22 cellular contexts compared by ENCODE assay signal in the genomic region with DNA sequence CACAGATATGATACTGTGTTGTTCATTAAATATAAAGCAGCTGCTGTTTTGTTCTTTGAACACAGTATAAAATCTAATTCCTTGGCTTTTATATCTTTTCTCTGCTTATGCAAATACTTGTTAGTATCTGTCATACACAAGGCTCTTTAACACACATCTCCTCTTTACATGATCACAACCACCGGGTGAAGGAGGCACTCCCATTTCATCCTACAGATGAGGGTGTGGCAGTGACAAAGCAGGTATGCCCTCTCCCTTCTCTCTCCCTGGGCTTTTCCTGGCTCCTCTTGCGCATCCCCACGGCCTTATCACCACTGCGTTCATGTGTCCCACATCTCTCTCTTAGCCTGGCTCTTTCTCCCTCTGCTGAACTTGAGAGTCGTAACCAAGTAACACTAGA. TPM values are rescaled to one million over a fixed set of nuclear protein-coding genes. Genes with fewer than 3 reads are reported as not detected.
DNase-seq lines count a peak whose midpoint lies in the region; ATAC-seq, FAIRE-seq and TF ChIP-seq lines count a peak whose summit lies in the region.
"Had no signal": no experiment of that assay in that cellular context is flagged by ENCODE, and none has a peak within 500 bp of the region (broad histone marks: within the 10 kb centered on the region; RNA-seq: fewer than 3 reads in every experiment).

No MANE protein-coding gene starts in this region.

- H4K20me1 ChIP-seq in HepG2 (ENCODE audit: insufficient read depth, low read length), result no peaks in the 10 kb centered on the region
- no peaks in the 10 kb centered on the region for H4K20me1 ChIP-seq in K562 (replicated peaks; ENCODE audit: control insufficient read depth, insufficient read depth, low read length)
- H4K20me1 ChIP-seq in fibroblast of lung (ENCODE audit: control insufficient read depth, extremely low read depth, insufficient read depth, low read length), result no peaks in the 10 kb centered on the region
- no peaks in the 10 kb centered on the region for H4K20me1 ChIP-seq in smooth muscle cell (ENCODE audit: low read depth)

- TF ChIP-seq CTCF in HepG2 (CRISPR knock-in tag; IDR thresholded peaks at IDR 0.05), result no peak
- TF ChIP-seq CTCF in right lobe of liver (IDR thresholded peaks at IDR 0.05), result no peak
- TF ChIP-seq CTCF in K562 (IDR thresholded peaks at IDR 0.05 in 2 of 3, conservative IDR thresholded peaks at IDR 0.05 in 1 of 3; ENCODE audit: insufficient read depth in 2 of 3, low read depth in 1 of 3, low read length in 3 of 3), result no peak
- TF ChIP-seq CTCF in fibroblast of lung (conservative IDR thresholded peaks at IDR 0.05 in 1 of 2, IDR thresholded peaks at IDR 0.05 in 1 of 2; ENCODE audit: low read depth in 1 of 2, low read length in 2 of 2), result no peak
- TF ChIP-seq CTCF in smooth muscle cell (IDR thresholded peaks at IDR 0.05; ENCODE audit: borderline replicate concordance, insufficient read depth, poor library complexity, severe bottlenecking), result no peak

- no peaks in the 10 kb centered on the region for H3K9me1 ChIP-seq in K562 (ENCODE audit: control insufficient read depth, insufficient read depth, low read length)

- FAIRE-seq in HepG2 (lab: Jason Lieb, UNC), result no peak
- FAIRE-seq in K562 (lab: Jason Lieb, UNC), result no peak
- FAIRE-seq in small intestine (lab: Jason Lieb, UNC), result no peak
- FAIRE-seq: A204.1, GM19239 had no signal

- peaks cover 54% of the 10 kb centered on the region for H3K4me1 ChIP-seq in HepG2 (ENCODE audit: insufficient read depth, low read length)
- H3K4me1 ChIP-seq in right lobe of liver, result no peaks in the 10 kb centered on the region
- H3K4me1 ChIP-seq in K562 (replicated peaks in 1 of 2; ENCODE audit: control insufficient read depth in 2 of 2, insufficient read depth in 2 of 2, low read length in 2 of 2), result no peaks in the 10 kb centered on the region
- peaks cover 3% of the 10 kb centered on the region for H3K4me1 ChIP-seq in fibroblast of lung (ENCODE audit: control insufficient read depth, extremely low read depth, insufficient read depth, low read length)
- H3K4me1 ChIP-seq in smooth muscle cell (ENCODE audit: low read depth), result peaks cover 3% of the 10 kb centered on the region
- no peaks in the 10 kb centered on the region for H3K4me1 ChIP-seq in small intestine (ENCODE audit: control insufficient read depth in 2 of 2, insufficient read depth in 1 of 2, low read depth in 1 of 2, low read length in 1 of 2)

- 45% methylated on average over 5 of the region's 5 CpGs for WGBS in HepG2 (ENCODE audit: low lambda C conversion rate)
- WGBS in right lobe of liver (ENCODE audit: insufficient coverage, low coverage, low lambda C conversion rate, missing lambda C conversion rate), result 69% methylated on average over 5 of the region's 5 CpGs
- 5% methylated on average over 5 of the region's 5 CpGs for WGBS in K562 (ENCODE audit: insufficient coverage, low coverage, missing lambda C conversion rate)
- WGBS in smooth muscle cell (ENCODE audit: low lambda C conversion rate), result 61% methylated on average over 5 of the region's 5 CpGs
- WGBS in small intestine, 3 donors, result 42 to 62% (median 43%) methylated on average over 5 of the region's 5 CpGs

- no peak for TF ChIP-seq RAD21 in HepG2 (CRISPR knock-in tag; IDR thresholded peaks at IDR 0.05)
- TF ChIP-seq RAD21 in K562 (CRISPR knock-in tag; conservative IDR thresholded peaks at IDR 0.05 in 1 of 2, IDR thresholded peaks at IDR 0.05 in 1 of 2), result no peak

- intact Hi-C loops in HepG2 (cut with micrococcal nuclease; ENCODE audit: unreplicated experiment) (no loop called here), right lobe of liver (cut with DNase I) (no loop called here), K562 (cut with micrococcal nuclease) (no loop called here)

- no peak for TF ChIP-seq EP300 in HepG2 (IDR thresholded peaks at IDR 0.05; ENCODE audit: low read depth in 2 of 2, low read length in 2 of 2)
- no peak for TF ChIP-seq EP300 in HepG2 (CRISPR knock-in tag; IDR thresholded peaks at IDR 0.05; ENCODE audit: borderline replicate concordance)
- TF ChIP-seq EP300 in K562 (IDR thresholded peaks at IDR 0.05; ENCODE audit: low read length), result no peak

- H3K27me3 ChIP-seq in HepG2 (ENCODE audit: control insufficient read depth in 1 of 2, insufficient read depth in 2 of 2, low read length in 2 of 2), result peaks cover 0 to 2% of the 10 kb centered on the region in 2 experiments; a peak in 2 of 5 replicates
- H3K27me3 ChIP-seq in right lobe of liver, result no peaks in the 10 kb centered on the region
- peaks cover 0 to 4% of the 10 kb centered on the region in 2 experiments; a peak in 1 of 5 replicates for H3K27me3 ChIP-seq in K562 (ENCODE audit: control insufficient read depth in 2 of 2, insufficient read depth in 2 of 2, low read length in 2 of 2)
- no peaks in the 10 kb centered on the region for H3K27me3 ChIP-seq in fibroblast of lung (ENCODE audit: control insufficient read depth, insufficient read depth, low read length)
- no peaks in the 10 kb centered on the region for H3K27me3 ChIP-seq in smooth muscle cell (ENCODE audit: low read depth)
- H3K27me3 ChIP-seq in small intestine (ENCODE audit: control insufficient read depth in 2 of 2, insufficient read depth in 2 of 2, low read length in 2 of 2), result no peaks in the 10 kb centered on the region

- H3K27ac ChIP-seq in HepG2 (ENCODE audit: extremely low read length, insufficient read depth, low read length) (no peak overlapping the region), right lobe of liver (no peak overlapping the region), K562 (ENCODE audit: extremely low read depth, low read depth, low read length) (no peak overlapping the region), fibroblast of lung (ENCODE audit: insufficient read depth, low read length) (no peak overlapping the region), smooth muscle cell (ENCODE audit: low read depth) (no peak overlapping the region), small intestine (ENCODE audit: low read depth in 1 of 2, low read length in 1 of 2) (no peak overlapping the region)

- no peaks in the 10 kb centered on the region for H3K9me3 ChIP-seq in HepG2 (ENCODE audit: low read length)
- H3K9me3 ChIP-seq in right lobe of liver, result no peaks in the 10 kb centered on the region
- H3K9me3 ChIP-seq in K562 (replicated peaks; ENCODE audit: control insufficient read depth, insufficient read depth, low read depth, low read length), result no peaks in the 10 kb centered on the region
- H3K9me3 ChIP-seq in fibroblast of lung (ENCODE audit: control insufficient read depth, insufficient read depth, low read depth, low read length), result no peaks in the 10 kb centered on the region
- no peaks in the 10 kb centered on the region for H3K9me3 ChIP-seq in smooth muscle cell (replicated peaks; ENCODE audit: low read depth)
- H3K9me3 ChIP-seq in small intestine (ENCODE audit: control insufficient read depth, low read depth), result no peaks in the 10 kb centered on the region

- H3K4me3 ChIP-seq in HepG2 (replicated peaks in 1 of 3; ENCODE audit: insufficient read depth in 1 of 3, low read depth in 2 of 3, low read length in 3 of 3), result no peak overlapping the region
- H3K4me3 ChIP-seq in right lobe of liver, result no peak overlapping the region
- no peak overlapping the region for H3K4me3 ChIP-seq in K562
- no peak overlapping the region for H3K4me3 ChIP-seq in fibroblast of lung (replicated peaks in 1 of 4; ENCODE audit: control extremely low read depth in 1 of 4, insufficient read depth in 1 of 4, low read depth in 3 of 4, low read length in 4 of 4)
- no peak overlapping the region for H3K4me3 ChIP-seq in smooth muscle cell
- H3K4me3 ChIP-seq in small intestine (ENCODE audit: low read depth in 1 of 2, low read length in 2 of 2), result no peak overlapping the region

- TF ChIP-seq POLR2A in HepG2 (IDR thresholded peaks at IDR 0.05; ENCODE audit: insufficient read depth in 1 of 2, low read depth in 2 of 2, low read length in 2 of 2) (no peak), right lobe of liver (IDR thresholded peaks at IDR 0.05) (no peak), K562 (conservative IDR thresholded peaks at IDR 0.05) (no peak)

- ATAC-seq in HepG2 (no peak), right lobe of liver (no peak), K562 (peak; percentile 52; the same call in 2 of the 3 replicates)

- H3K9ac ChIP-seq in HepG2 (ENCODE audit: insufficient read depth, low read depth, low read length), result no peak overlapping the region
- H3K9ac ChIP-seq in K562 (ENCODE audit: insufficient read depth in 1 of 2, low read depth in 2 of 2, low read length in 2 of 2), result no peak overlapping the region
- H3K9ac ChIP-seq in fibroblast of lung (ENCODE audit: insufficient read depth, low read length), result no peak overlapping the region
- no peak overlapping the region for H3K9ac ChIP-seq in smooth muscle cell (ENCODE audit: low read depth)

- H3K4me2 ChIP-seq in HepG2 (ENCODE audit: low read depth, low read length) (no peak overlapping the region), K562 (ENCODE audit: insufficient read depth, low read length) (no peak overlapping the region), fibroblast of lung (ENCODE audit: extremely low read depth, insufficient read depth, low read length) (no peak overlapping the region), smooth muscle cell (peak overlapping the region; percentile 14)

- BruUV-seq in HepG2 (replicated peaks; lab: Mats Ljungman, UMichigan), result no TSS peak
- BruUV-seq in K562 (replicated peaks; lab: Mats Ljungman, UMichigan), result no TSS peak

- no peaks in the 10 kb centered on the region for H3F3A ChIP-seq in smooth muscle cell (ENCODE audit: low read depth)

- CTCF ChIA-PET in HepG2 (lab: Yijun Ruan, JAX; ENCODE audit: low intra/inter-chr PET ratio, low total read pairs), result no interaction called here
- CTCF ChIA-PET in K562 (lab: Yijun Ruan, JAX; ENCODE audit: low intra/inter-chr PET ratio), result no interaction called here

- DNase-seq in HepG2 (ENCODE audit: low spot score), result no peak
- no peak for DNase-seq in right lobe of liver
- DNase-seq in K562 (ENCODE audit: extremely low read depth in 1 of 4, low spot score in 3 of 4), result no peak
- DNase-seq in fibroblast of lung (ENCODE audit: low read depth in 2 of 2), result peak in 1 of 2 donors; percentile 16
- no peak for DNase-seq in smooth muscle cell (lab: John Stamatoyannopoulos, UW; ENCODE audit: unreplicated experiment)
- DNase-seq in small intestine, result no peak
- no peak for DNase-seq in activated CD4-positive, alpha-beta T cell treated with anti-CD3 and anti-CD28 coated beads, Interleukin-2, amount 50 U/mL, for 1 hour
- DNase-seq in MV-4-11 (lab: John Stamatoyannopoulos, UW), result no peak
- DNase-seq: CD4-positive, CD25-positive, alpha-beta regulatory T cell; COR-L47; DMS79; H7; KBM-7; NCI-H1105; NCI-H146; NCI-H2029; NCI-H2171; NCI-H446; OCI-M1; SHP77 had no signal

- no peaks in the 10 kb centered on the region for H3K36me3 ChIP-seq in HepG2 (replicated peaks in 1 of 2; ENCODE audit: control insufficient read depth in 1 of 2, insufficient read depth in 2 of 2, low read length in 2 of 2)
- no peaks in the 10 kb centered on the region for H3K36me3 ChIP-seq in right lobe of liver
- no peaks in the 10 kb centered on the region for H3K36me3 ChIP-seq in K562 (ENCODE audit: control insufficient read depth, insufficient read depth, low read length)
- no peaks in the 10 kb centered on the region for H3K36me3 ChIP-seq in fibroblast of lung (ENCODE audit: control insufficient read depth, insufficient read depth, low read length)
- H3K36me3 ChIP-seq in smooth muscle cell (ENCODE audit: low read depth), result no peaks in the 10 kb centered on the region
- no peaks in the 10 kb centered on the region for H3K36me3 ChIP-seq in small intestine (ENCODE audit: control insufficient read depth in 2 of 2, insufficient read depth in 2 of 2, low read length in 2 of 2)

- H3K79me2 ChIP-seq in HepG2 (ENCODE audit: insufficient read depth, low read length) (no peaks in the 10 kb centered on the region), K562 (ENCODE audit: control insufficient read depth, insufficient read depth, low read length) (no peaks in the 10 kb centered on the region), fibroblast of lung (ENCODE audit: control insufficient read depth, insufficient read depth, low read length) (no peaks in the 10 kb centered on the region), smooth muscle cell (ENCODE audit: low read depth) (no peaks in the 10 kb centered on the region)

- peak overlapping the region; percentile 57 for H2AFZ ChIP-seq in HepG2 (ENCODE audit: low read length)
- H2AFZ ChIP-seq in K562 (ENCODE audit: low read depth, low read length), result no peak overlapping the region
- H2AFZ ChIP-seq in fibroblast of lung (ENCODE audit: low read length), result peak overlapping the region; percentile 22
- no peak overlapping the region for H2AFZ ChIP-seq in smooth muscle cell (ENCODE audit: low read depth)

- in situ Hi-C loops in HepG2 (cut with HindIII; ENCODE audit: extremely low pct_ligation_motif_present, low pct_unique_long_range_greater_than_20kb) (loop anchor here (10.0 kb wide), 1 partner anchor 1009 kb away; no protein-coding TSS in a partner anchor), K562 (cut with MboI) (loop anchor here (10.0 to 25.0 kb wide), 3 partner anchors 959 to 1192 kb away; partner anchors contain the start of gene CYP2J2)

- POLR2A ChIA-PET in HepG2 (lab: Yijun Ruan, JAX) (no interaction called here), K562 (lab: Yijun Ruan, JAX) (interaction anchor here (1.0 kb wide), 1 partner anchor 32 kb away, joined by 3 read pairs; no protein-coding TSS in a partner anchor)

RNA-seq across cellular contexts. Expression of gene JUN, which starts 38.2 kb away (rescaled TPM):
- total RNA-seq in HepG2 (2016; rRNA removed; fragmentation: Illumina TruSeq; extraction: Trizol) (13.3 and 22.3 TPM in 2 replicates), right lobe of liver (100 to 1,000 TPM in 3 of 6 experiments, 10 to 100 TPM in 2, 1 to 10 TPM in 1; 9.3 to 116 (median 88.1) TPM), K562 (2014; rRNA removed) (23.4 and 24.4 TPM in 2 replicates), K562 (2014; rRNA removed; fragmentation: Illumina TruSeq; extraction: Trizol) (3.4 and 3.8 TPM in 2 replicates), K562 (2015; rRNA removed; fragmentation: Illumina TruSeq; extraction: Trizol) (3.6 and 4.0 TPM in 2 replicates), K562 (2021) (19.7 and 24.0 TPM in 2 replicates), fibroblast of lung (112 and 145 TPM in 2 replicates), smooth muscle cell (286 and 297 TPM in 2 replicates)
- 2.7 and 3.4 TPM in 2 replicates for total RNA-seq in HepG2 (2016; cell fraction: cytosol; rRNA removed; fragmentation: Illumina TruSeq; extraction: Trizol; ENCODE audit: low read depth)
- 10.4 and 25.4 TPM in 2 replicates for total RNA-seq in HepG2 (2016; cell fraction: insoluble cytoplasmic fraction; rRNA removed; fragmentation: Illumina TruSeq; extraction: Trizol)
- total RNA-seq in HepG2 (2016; cell fraction: membrane; rRNA removed; fragmentation: Illumina TruSeq; extraction: Trizol), result 7.5 and 8.4 TPM in 2 replicates
- total RNA-seq in HepG2 (2016; cell fraction: nucleus; rRNA removed; fragmentation: Illumina TruSeq; extraction: Trizol), result 37.1 and 40.6 TPM in 2 replicates
- polyA plus RNA-seq in HepG2 (2011; rRNA removed) (18.2 and 28.1 TPM in 2 replicates), K562 (2011; rRNA removed) (4.0 and 9.1 TPM in 2 replicates), K562 (2014; fragmentation: Illumina TruSeq; extraction: Trizol) (5.9 and 7.6 TPM in 2 replicates), K562 (2014; fragmentation: Nextera tagmentation; extraction: Ambion mirVana) (under 1 TPM; 0.32 TPM), K562 (2014; rRNA removed) (16.4 and 20.1 TPM in 2 replicates), fibroblast of lung (22.6 and 73.7 TPM in 2 replicates), smooth muscle cell (200 and 253 TPM in 2 replicates), small intestine (10 to 100 TPM; 47.4 to 82.2 (median 50.3) TPM)
- 17.8 and 19.2 TPM in 2 replicates for polyA plus RNA-seq in HepG2 (2011; cell fraction: cytosol; rRNA removed)
- 39.8 and 53.6 TPM in 2 replicates for polyA plus RNA-seq in HepG2 (2011; cell fraction: nucleus; rRNA removed)
- 16.3 and 31.3 TPM in 2 replicates for polyA plus RNA-seq in HepG2 (2012)
- 2.5 and 2.8 TPM in 2 replicates for polyA plus RNA-seq in HepG2 (2016; cell fraction: cytosol; fragmentation: Illumina TruSeq; extraction: Trizol; ENCODE audit: low read depth)
- 14.8 and 19.3 TPM in 2 replicates for polyA plus RNA-seq in HepG2 (2016; cell fraction: insoluble cytoplasmic fraction; fragmentation: Illumina TruSeq; extraction: Trizol; ENCODE audit: low read depth)
- 6.0 and 6.6 TPM in 2 replicates for polyA plus RNA-seq in HepG2 (2016; cell fraction: membrane; fragmentation: Illumina TruSeq; extraction: Trizol; ENCODE audit: low read depth)
- 56.1 and 62.3 TPM in 2 replicates for polyA plus RNA-seq in HepG2 (2016; cell fraction: nucleus; fragmentation: Illumina TruSeq; extraction: Trizol; ENCODE audit: insufficient read depth, low read depth)
- polyA minus RNA-seq in HepG2 (2011; rRNA and poly(A)+ RNA removed; ENCODE audit: low replicate concordance), result 7.3 and 24.3 TPM in 2 replicates
- polyA minus RNA-seq in HepG2 (2011; cell fraction: cytosol; rRNA and poly(A)+ RNA removed), result 19.3 and 24.3 TPM in 2 replicates
- 34.6 and 67.8 TPM in 2 replicates for polyA minus RNA-seq in HepG2 (2011; cell fraction: nucleus; rRNA and poly(A)+ RNA removed)
- 8.9 and 23.5 TPM in 2 replicates for total RNA-seq in K562 (2011; cell fraction: chromatin; rRNA removed; ENCODE audit: low replicate concordance)
- 30.7 and 36.9 TPM in 2 replicates for total RNA-seq in K562 (2011; cell fraction: nucleolus; rRNA removed)
- 14.8 and 18.0 TPM in 2 replicates for total RNA-seq in K562 (2011; cell fraction: nucleoplasm; rRNA removed)
- polyA plus RNA-seq in K562 (2011; cell fraction: cytosol; rRNA removed), result 8.2 and 13.9 TPM in 2 replicates
- 10.6 and 11.1 TPM in 2 replicates for polyA plus RNA-seq in K562 (2011; cell fraction: nucleus; rRNA removed)
- polyA plus RNA-seq in K562 (2012), result 14.2 and 22.4 TPM in 2 replicates
- 4.5 and 6.3 TPM in 2 replicates for polyA minus RNA-seq in K562 (2011; rRNA and poly(A)+ RNA removed)
- 9.5 and 12.7 TPM in 2 replicates for polyA minus RNA-seq in K562 (2011; cell fraction: cytosol; rRNA and poly(A)+ RNA removed)
- 19.7 and 31.5 TPM in 2 replicates for polyA minus RNA-seq in K562 (2011; cell fraction: nucleus; rRNA and poly(A)+ RNA removed)
- polyA plus RNA-seq in fibroblast of lung (2012), result 39.2 and 112 TPM in 2 replicates
- 34.1 and 57.9 TPM in 2 replicates for polyA minus RNA-seq in fibroblast of lung (ENCODE audit: low replicate concordance)

RNA-seq across cellular contexts. Expression of gene MYSM1, which starts 45.8 kb away (rescaled TPM):
- 11.0 and 19.2 TPM in 2 replicates for total RNA-seq in HepG2 (2016; rRNA removed; fragmentation: Illumina TruSeq; extraction: Trizol)
- total RNA-seq in HepG2 (2016; cell fraction: cytosol; rRNA removed; fragmentation: Illumina TruSeq; extraction: Trizol; ENCODE audit: low read depth), result 10.5 and 11.5 TPM in 2 replicates
- total RNA-seq in HepG2 (2016; cell fraction: insoluble cytoplasmic fraction; rRNA removed; fragmentation: Illumina TruSeq; extraction: Trizol), result 11.5 and 21.8 TPM in 2 replicates
- total RNA-seq in HepG2 (2016; cell fraction: membrane; rRNA removed; fragmentation: Illumina TruSeq; extraction: Trizol), result 6.9 and 9.8 TPM in 2 replicates
- 75.4 and 76.0 TPM in 2 replicates for total RNA-seq in HepG2 (2016; cell fraction: nucleus; rRNA removed; fragmentation: Illumina TruSeq; extraction: Trizol)
- polyA plus RNA-seq in HepG2 (2011; rRNA removed), result 24.1 and 27.2 TPM in 2 replicates
- 3.1 and 4.3 TPM in 2 replicates for polyA plus RNA-seq in HepG2 (2011; cell fraction: cytosol; rRNA removed)
- 67.2 and 78.6 TPM in 2 replicates for polyA plus RNA-seq in HepG2 (2011; cell fraction: nucleus; rRNA removed)
- polyA plus RNA-seq in HepG2 (2012), result 20.6 and 32.1 TPM in 2 replicates
- 0.43 and 0.72 TPM in 2 replicates for polyA plus RNA-seq in HepG2 (2016; cell fraction: cytosol; fragmentation: Illumina TruSeq; extraction: Trizol; ENCODE audit: low read depth)
- polyA plus RNA-seq in HepG2 (2016; cell fraction: insoluble cytoplasmic fraction; fragmentation: Illumina TruSeq; extraction: Trizol; ENCODE audit: low read depth), result 9.9 TPM in 2 replicates
- 1.3 and 1.5 TPM in 2 replicates for polyA plus RNA-seq in HepG2 (2016; cell fraction: membrane; fragmentation: Illumina TruSeq; extraction: Trizol; ENCODE audit: low read depth)
- 93.8 and 104 TPM in 2 replicates for polyA plus RNA-seq in HepG2 (2016; cell fraction: nucleus; fragmentation: Illumina TruSeq; extraction: Trizol; ENCODE audit: insufficient read depth, low read depth)
- 7.1 and 12.9 TPM in 2 replicates for polyA minus RNA-seq in HepG2 (2011; rRNA and poly(A)+ RNA removed; ENCODE audit: low replicate concordance)
- 5.7 and 7.3 TPM in 2 replicates for polyA minus RNA-seq in HepG2 (2011; cell fraction: cytosol; rRNA and poly(A)+ RNA removed)
- 186 and 225 TPM in 2 replicates for polyA minus RNA-seq in HepG2 (2011; cell fraction: nucleus; rRNA and poly(A)+ RNA removed)
- total RNA-seq in right lobe of liver, result 10 to 100 TPM; 10.2 to 16.3 (median 11.6) TPM
- total RNA-seq in K562 (2011; cell fraction: chromatin; rRNA removed; ENCODE audit: low replicate concordance), result 41.2 and 212 TPM in 2 replicates
- 19.0 and 31.5 TPM in 2 replicates for total RNA-seq in K562 (2011; cell fraction: nucleolus; rRNA removed)
- total RNA-seq in K562 (2011; cell fraction: nucleoplasm; rRNA removed), result 78.8 and 129 TPM in 2 replicates
- total RNA-seq in K562 (2014; rRNA removed), result 14.8 and 15.3 TPM in 2 replicates
- 34.1 and 35.0 TPM in 2 replicates for total RNA-seq in K562 (2014; rRNA removed; fragmentation: Illumina TruSeq; extraction: Trizol)
- total RNA-seq in K562 (2015; rRNA removed; fragmentation: Illumina TruSeq; extraction: Trizol), result 27.6 and 32.3 TPM in 2 replicates
- 30.1 and 34.0 TPM in 2 replicates for total RNA-seq in K562 (2021)
- 50.9 and 52.8 TPM in 2 replicates for polyA plus RNA-seq in K562 (2011; rRNA removed)
- 5.8 and 15.6 TPM in 2 replicates for polyA plus RNA-seq in K562 (2011; cell fraction: cytosol; rRNA removed)
- polyA plus RNA-seq in K562 (2011; cell fraction: nucleus; rRNA removed), result 93.1 and 132 TPM in 2 replicates
- 16.3 and 19.2 TPM in 2 replicates for polyA plus RNA-seq in K562 (2012)
- 21.5 and 30.7 TPM in 2 replicates for polyA plus RNA-seq in K562 (2014; fragmentation: Illumina TruSeq; extraction: Trizol)
- polyA plus RNA-seq in K562 (2014; fragmentation: Nextera tagmentation; extraction: Ambion mirVana), result 10 to 100 TPM; 12.9 to 16.1 TPM
- 27.3 and 32.5 TPM in 2 replicates for polyA plus RNA-seq in K562 (2014; rRNA removed)
- 61.9 and 82.4 TPM in 2 replicates for polyA minus RNA-seq in K562 (2011; rRNA and poly(A)+ RNA removed)
- 12.4 and 14.9 TPM in 2 replicates for polyA minus RNA-seq in K562 (2011; cell fraction: cytosol; rRNA and poly(A)+ RNA removed)
- 74.5 and 153 TPM in 2 replicates for polyA minus RNA-seq in K562 (2011; cell fraction: nucleus; rRNA and poly(A)+ RNA removed)
- total RNA-seq in fibroblast of lung, result 17.2 and 21.8 TPM in 2 replicates
- polyA plus RNA-seq in fibroblast of lung, result 11.7 and 16.3 TPM in 2 replicates
- 4.4 and 5.7 TPM in 2 replicates for polyA plus RNA-seq in fibroblast of lung (2012)
- polyA minus RNA-seq in fibroblast of lung (ENCODE audit: low replicate concordance), result 2.1 and 4.7 TPM in 2 replicates
- 30.7 and 32.2 TPM in 2 replicates for total RNA-seq in smooth muscle cell
- 6.9 and 9.9 TPM in 2 replicates for polyA plus RNA-seq in smooth muscle cell
- polyA plus RNA-seq in small intestine, result 1 to 10 TPM; 5.1 to 9.8 (median 7.7) TPM

Comparison
In these comparisons a context has a peak if more than half of its experiments do, and no peak if none do; other contexts are left out.
1. H2AFZ ChIP-seq: peak in HepG2 (single experiment) and fibroblast of lung (single experiment); none in K562 (single experiment) and smooth muscle cell (single experiment).